In genomic region chr5:62152394-62153123, GRCh38 we compare ENCODE assay signal across 18 cellular contexts.
A peak's percentile ranks its signal among the peaks of the same experiment; 100 is the strongest.
DNase-seq lines count a peak whose midpoint lies in the region; ATAC-seq and TF ChIP-seq lines count a peak whose summit lies in the region.
"Had no signal": no experiment of that assay in that cellular context is flagged by ENCODE, and none has a peak within 500 bp of the region (broad histone marks: within the 10 kb centered on the region; RNA-seq: fewer than 3 reads in every experiment).

No MANE protein-coding gene starts in this region.

- DNase-seq in NCI-H510A treated with DMSO at 0.1 percent for 48 hours (lab: John Stamatoyannopoulos, UW) (peak; percentile 25), NCI-H510A (lab: John Stamatoyannopoulos, UW) (no peak), NCI-H748 (lab: John Stamatoyannopoulos, UW; ENCODE audit: unreplicated experiment) (peak; percentile 94), foreskin keratinocyte (peak in 1 of 2 donors; percentile 37), superior temporal gyrus (ENCODE audit: extremely low spot score) (peak; percentile 47), hepatic stellate cell (ENCODE audit: low spot score) (no peak), KBM-7 (no peak)
- no peak for DNase-seq in activated CD4-positive, alpha-beta T cell treated with anti-CD3 and anti-CD28 coated beads, Interleukin-2, amount 50 U/mL, for 4 hours
- DNase-seq: ACHN; activated CD4-positive, alpha-beta T cell treated with anti-CD3 and anti-CD28 coated beads, Interleukin-2, amount 10 ng/mL, durations not matched to agents 7 days and 5 days; amniotic stem cell; GOT3; KG1; NCI-H82; stimulated activated CD4-positive, alpha-beta T cell treated with anti-CD3 and anti-CD28 coated beads, Interleukin-12 subunit alpha, Interleukin-12 subunit beta, amount 100 ng/mL, for 4 hours; T1000 had no signal

- in situ Hi-C loops in KBM-7 (cut with MboI; ENCODE audit: low pct_unique_long_range_greater_than_20kb, low sequenced_read_pairs), result no loop called here

- H3K27me3 ChIP-seq in foreskin keratinocyte, result peaks cover 8% of the 10 kb centered on the region

- peak; percentile 26 for ATAC-seq in foreskin keratinocyte
- ATAC-seq: Right ventricle myocardium inferior had no signal

- no peaks in the 10 kb centered on the region for H3K4me1 ChIP-seq in foreskin keratinocyte
- H3K4me1 ChIP-seq: parathyroid adenoma had no signal

- no peak for TF ChIP-seq CTCF in foreskin keratinocyte (conservative IDR thresholded peaks at IDR 0.05)

- H3K27ac ChIP-seq in foreskin keratinocyte, result no peak overlapping the region
- H3K27ac ChIP-seq: parathyroid adenoma had no signal

Comparison
In these comparisons a context has a peak if more than half of its experiments do, and no peak if none do; other contexts are left out.
1. DNase-seq: peak in NCI-H510A treated with DMSO at 0.1 percent for 48 hours (single experiment), NCI-H748 (single experiment) and superior temporal gyrus (single experiment); none in NCI-H510A (single experiment), activated CD4-positive, alpha-beta T cell treated with anti-CD3 and anti-CD28 coated beads, Interleukin-2, amount 50 U/mL, for 4 hours (0 of 2), hepatic stellate cell (single experiment) and KBM-7 (single experiment).